8 cellular contexts compared by ENCODE assay signal in genomic region chr1:8424539-8425116, GRCh38.
A peak's percentile ranks its signal among the peaks of the same experiment; 100 is the strongest.
DNase-seq lines count a peak whose midpoint lies in the region; ATAC-seq and TF ChIP-seq lines count a peak whose summit lies in the region.

No MANE protein-coding gene starts in this region.

- H3K4me1 ChIP-seq in DOHH2 (ENCODE audit: control insufficient read depth, low read length), result peaks cover 83% of the 10 kb centered on the region
- peaks cover 33 to 86% of the 10 kb centered on the region in 2 donors for H3K4me1 ChIP-seq in left lung

- peak overlapping the region; percentile 88 for H3K4me2 ChIP-seq in DOHH2 (ENCODE audit: low read length)

- no peak for TF ChIP-seq CTCF in DOHH2 (IDR thresholded peaks at IDR 0.05; ENCODE audit: low read depth, low read length, poor library complexity, severe bottlenecking)
- TF ChIP-seq CTCF in left lung (IDR thresholded peaks at IDR 0.05), result no peak

- H3K79me2 ChIP-seq in DOHH2 (ENCODE audit: control insufficient read depth, low read length), result peaks cover 69% of the 10 kb centered on the region

- intact Hi-C loops in left lung (cut with DNase I), result no loop called here

- peak overlapping the region; percentile 74 for H3K4me3 ChIP-seq in DOHH2 (ENCODE audit: low read length)
- H3K4me3 ChIP-seq in left lung, result peak overlapping the region; percentile 58 to 71

- H3F3A ChIP-seq in DOHH2 (ENCODE audit: control insufficient read depth, insufficient read depth), result peaks cover 47% of the 10 kb centered on the region

- H3K27ac ChIP-seq in DOHH2 (ENCODE audit: low read depth, low read length) (peak overlapping the region; percentile 98), left lung (peak overlapping the region; percentile 96 to 98)

- peaks cover 6% of the 10 kb centered on the region; the same call in 1 of the 2 replicates for H4K20me1 ChIP-seq in DOHH2 (ENCODE audit: control insufficient read depth, insufficient read depth, low read depth, low read length)

- H3K27me3 ChIP-seq in DOHH2 (ENCODE audit: control insufficient read depth, low read length) (no peaks in the 10 kb centered on the region), left lung (no peaks in the 10 kb centered on the region)

- no peaks in the 10 kb centered on the region for H3K9me2 ChIP-seq in DOHH2 (replicated peaks; ENCODE audit: control insufficient read depth, low read length)

- ATAC-seq in left lung (peak; percentile 54), HG02884 (IDR thresholded peaks at IDR 0.05; ENCODE audit: unreplicated experiment) (no peak)

- H3K9me3 ChIP-seq in DOHH2 (ENCODE audit: control insufficient read depth, insufficient read depth, low read length) (no peaks in the 10 kb centered on the region), left lung (no peaks in the 10 kb centered on the region)

- DNase-seq in HT1080 (ENCODE audit: low read depth), result peak; percentile 32
- DNase-seq in T-helper 9 cell, result peak; percentile 21
- DNase-seq in cerebellar nuclear complex (lab: John Stamatoyannopoulos, UW), result peak; percentile 68 to 73
- DNase-seq in left lung, result peak in 1 of 2 donors; percentile 58
- DNase-seq in stimulated activated CD8-positive, alpha-beta memory T cell treated with anti-CD3 and anti-CD28 coated beads, Interleukin-4, amount 100 ng/mL, for 48 hours, result peak; percentile 52
- no peak for DNase-seq in putamen (ENCODE audit: low spot score)

- peaks cover 54% of the 10 kb centered on the region for H3K36me3 ChIP-seq in DOHH2 (ENCODE audit: control insufficient read depth, low read length)
- H3K36me3 ChIP-seq in left lung, result peaks cover 0 to 4% of the 10 kb centered on the region in 2 donors
